ENCODE assay signal across 19 cellular contexts in the genomic region with DNA sequence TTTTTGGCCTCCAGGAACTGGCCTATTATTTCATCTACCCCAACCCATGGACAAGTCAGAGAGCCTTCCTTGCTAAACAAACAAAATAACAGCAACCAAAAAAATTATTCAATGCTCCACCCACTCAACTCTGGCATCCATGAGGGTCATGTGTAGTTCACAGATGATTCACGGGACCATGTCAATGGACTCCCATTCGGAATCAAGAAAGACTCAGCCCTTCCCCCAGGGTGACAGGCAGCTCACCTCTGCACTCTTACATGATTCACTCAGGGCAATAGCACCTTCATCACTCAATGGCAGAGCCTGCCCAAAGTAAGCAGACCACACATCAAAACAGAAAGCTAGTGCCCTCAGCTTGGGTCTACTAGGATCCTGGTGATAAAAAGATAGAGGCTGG. TPM values are rescaled to one million over a fixed set of nuclear protein-coding genes. Genes with fewer than 3 reads are reported as not detected.
A peak's percentile ranks its signal among the peaks of the same experiment; 100 is the strongest.
DNase-seq lines count a peak whose midpoint lies in the region; ATAC-seq and TF ChIP-seq lines count a peak whose summit lies in the region.
"Had no signal": no experiment of that assay in that cellular context is flagged by ENCODE, and none has a peak within 500 bp of the region (broad histone marks: within the 10 kb centered on the region; RNA-seq: fewer than 3 reads in every experiment).

No MANE protein-coding gene starts in this region.

- H3K27me3 ChIP-seq in esophagus squamous epithelium (no peaks in the 10 kb centered on the region), skeletal muscle satellite cell (ENCODE audit: control insufficient read depth, insufficient read depth, low read length) (no peaks in the 10 kb centered on the region)
- H3K27me3 ChIP-seq: BE2C, neutrophil, spleen had no signal

- peak overlapping the region; percentile 58 for H3K4me2 ChIP-seq in skeletal muscle satellite cell (ENCODE audit: low read length)

- peak; percentile 17 for ATAC-seq in SK-N-SH treated with all-trans-retinoic acid at 6 μM for 48 hours
- ATAC-seq in HG03571 (IDR thresholded peaks at IDR 0.05; ENCODE audit: unreplicated experiment): no peak
- ATAC-seq: T-cell had no signal

- H3K9me3 Mint-ChIP-seq in progenitor cell of endocrine pancreas (ENCODE audit: low read depth): no peaks in the 10 kb centered on the region
- H3K9me3 Mint-ChIP-seq: T-cell had no signal

- H3K4me3 ChIP-seq in esophagus squamous epithelium: no peak overlapping the region
- H3K4me3 ChIP-seq in skeletal muscle satellite cell (ENCODE audit: low read length): peak overlapping the region; percentile 9
- H3K4me3 ChIP-seq: spleen had no signal

- H3K9me3 ChIP-seq in esophagus squamous epithelium (no peaks in the 10 kb centered on the region), skeletal muscle satellite cell (replicated peaks; ENCODE audit: low read length) (no peaks in the 10 kb centered on the region)
- H3K9me3 ChIP-seq: BE2C, neutrophil, spleen had no signal

- H3K27me3 Mint-ChIP-seq in progenitor cell of endocrine pancreas: no peaks in the 10 kb centered on the region

- peaks cover 7% of the 10 kb centered on the region for H3K4me1 Mint-ChIP-seq in progenitor cell of endocrine pancreas (ENCODE audit: low read depth)
- H3K4me1 Mint-ChIP-seq: activated naive CD8-positive, alpha-beta T cell treated with anti-CD3 and anti-CD28 coated beads, Interleukin-2, amount 10 ng/mL, durations not matched to agents 7 days and 5 days; T-cell had no signal

- peak; percentile 67 for DNase-seq in HPDE6-E6E7 (ENCODE audit: extremely low spot score)
- no peak for DNase-seq in esophagus squamous epithelium (lab: John Stamatoyannopoulos, UW)
- no peak for DNase-seq in ureter (ENCODE audit: low spot score)
- no peak for DNase-seq in stimulated activated CD4-positive, alpha-beta T cell treated with anti-CD3 and anti-CD28 coated beads, Interleukin-15, amount 100 ng/mL, for 24 hours
- no peak for DNase-seq in progenitor cell of endocrine pancreas (ENCODE audit: low spot score, unreplicated experiment)
- DNase-seq: activated CD4-positive, CD25-positive, alpha-beta regulatory T cell treated with anti-CD3 and anti-CD28 coated beads, Interleukin-2, amount 50 U/mL, for 72 hours; activated naive CD8-positive, alpha-beta T cell treated with anti-CD3 and anti-CD28 coated beads, Interleukin-2, amount 10 ng/mL, durations not matched to agents 7 days and 5 days; BE2C; DMS79; KG1; NCI-H1436; spleen; T-cell had no signal

- 21 to 40% methylated on average over 2 of the region's 2 CpGs for WGBS in esophagus squamous epithelium, 2 donors

- H3K27ac ChIP-seq in esophagus squamous epithelium: peak overlapping the region; percentile 36 to 90 (median 84)
- H3K27ac ChIP-seq: neutrophil, spleen had no signal

- H3K36me3 Mint-ChIP-seq in progenitor cell of endocrine pancreas (ENCODE audit: insufficient read depth): no peaks in the 10 kb centered on the region
- H3K36me3 Mint-ChIP-seq: activated naive CD8-positive, alpha-beta T cell treated with anti-CD3 and anti-CD28 coated beads, Interleukin-2, amount 10 ng/mL, durations not matched to agents 7 days and 5 days; T-cell had no signal

- H3K9ac ChIP-seq in skeletal muscle satellite cell (ENCODE audit: low read depth, low read length): peak overlapping the region; percentile 3

- TF ChIP-seq CTCF in esophagus squamous epithelium (IDR thresholded peaks at IDR 0.05): no peak
- no peak for TF ChIP-seq CTCF in progenitor cell of endocrine pancreas (IDR thresholded peaks at IDR 0.05; ENCODE audit: unreplicated experiment)

- TF ChIP-seq POLR2A in esophagus squamous epithelium (IDR thresholded peaks at IDR 0.05): no peak

- H3K36me3 ChIP-seq in esophagus squamous epithelium: no peaks in the 10 kb centered on the region
- no peaks in the 10 kb centered on the region for H3K36me3 ChIP-seq in skeletal muscle satellite cell (ENCODE audit: insufficient read depth, low read length)
- H3K36me3 ChIP-seq: BE2C, neutrophil, spleen had no signal

- no peak overlapping the region for H3K4me3 Mint-ChIP-seq in progenitor cell of endocrine pancreas (ENCODE audit: low read depth)
- H3K4me3 Mint-ChIP-seq: activated naive CD8-positive, alpha-beta T cell treated with anti-CD3 and anti-CD28 coated beads, Interleukin-2, amount 10 ng/mL, durations not matched to agents 7 days and 5 days; T-cell had no signal

- H3K27ac Mint-ChIP-seq in progenitor cell of endocrine pancreas: no peak overlapping the region
- H3K27ac Mint-ChIP-seq: activated naive CD8-positive, alpha-beta T cell treated with anti-CD3 and anti-CD28 coated beads, Interleukin-2, amount 10 ng/mL, durations not matched to agents 7 days and 5 days; T-cell had no signal

- intact Hi-C loops in esophagus squamous epithelium (cut with DNase I): no loop called here

- H3K4me1 ChIP-seq in esophagus squamous epithelium (peaks cover 0 to 57% (median 7%) of the 10 kb centered on the region in 3 donors), skeletal muscle satellite cell (ENCODE audit: control insufficient read depth, insufficient read depth, low read length) (peaks cover 33% of the 10 kb centered on the region)

TF ChIP-seq in SK-N-SH treated with all-trans-retinoic acid at 6 μM for 48 hours, 23 proteins besides CTCF, POLR2A, EP300 and RAD21:
- TF ChIP-seq OSR1 (CRISPR knock-in tag; IDR thresholded peaks at IDR 0.05): no peak
- no peak for TF ChIP-seq ARNTL (CRISPR knock-in tag; IDR thresholded peaks at IDR 0.05; ENCODE audit: borderline replicate concordance, low read depth)
- TF ChIP-seq, protein P1, sequence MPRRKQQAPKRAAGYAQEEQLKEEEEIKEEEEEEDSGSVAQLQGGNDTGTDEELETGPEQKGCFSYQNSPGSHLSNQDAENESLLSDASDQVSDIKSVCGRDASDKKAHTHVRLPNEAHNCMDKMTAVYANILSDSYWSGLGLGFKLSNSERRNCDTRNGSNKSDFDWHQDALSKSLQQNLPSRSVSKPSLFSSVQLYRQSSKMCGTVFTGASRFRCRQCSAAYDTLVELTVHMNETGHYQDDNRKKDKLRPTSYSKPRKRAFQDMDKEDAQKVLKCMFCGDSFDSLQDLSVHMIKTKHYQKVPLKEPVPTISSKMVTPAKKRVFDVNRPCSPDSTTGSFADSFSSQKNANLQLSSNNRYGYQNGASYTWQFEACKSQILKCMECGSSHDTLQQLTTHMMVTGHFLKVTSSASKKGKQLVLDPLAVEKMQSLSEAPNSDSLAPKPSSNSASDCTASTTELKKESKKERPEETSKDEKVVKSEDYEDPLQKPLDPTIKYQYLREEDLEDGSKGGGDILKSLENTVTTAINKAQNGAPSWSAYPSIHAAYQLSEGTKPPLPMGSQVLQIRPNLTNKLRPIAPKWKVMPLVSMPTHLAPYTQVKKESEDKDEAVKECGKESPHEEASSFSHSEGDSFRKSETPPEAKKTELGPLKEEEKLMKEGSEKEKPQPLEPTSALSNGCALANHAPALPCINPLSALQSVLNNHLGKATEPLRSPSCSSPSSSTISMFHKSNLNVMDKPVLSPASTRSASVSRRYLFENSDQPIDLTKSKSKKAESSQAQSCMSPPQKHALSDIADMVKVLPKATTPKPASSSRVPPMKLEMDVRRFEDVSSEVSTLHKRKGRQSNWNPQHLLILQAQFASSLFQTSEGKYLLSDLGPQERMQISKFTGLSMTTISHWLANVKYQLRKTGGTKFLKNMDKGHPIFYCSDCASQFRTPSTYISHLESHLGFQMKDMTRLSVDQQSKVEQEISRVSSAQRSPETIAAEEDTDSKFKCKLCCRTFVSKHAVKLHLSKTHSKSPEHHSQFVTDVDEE (CRISPR knock-in tag; IDR thresholded peaks at IDR 0.05): no peak
- TF ChIP-seq ZNF70 (CRISPR knock-in tag; IDR thresholded peaks at IDR 0.05): no peak
- no peak for TF ChIP-seq ZFP3 (CRISPR knock-in tag; IDR thresholded peaks at IDR 0.05)

RNA-seq across cellular contexts. Expression of a gene that starts 14.3 kb away (rescaled TPM):
- 100 to 1,000 TPM; 255 to 453 (median 376) TPM for total RNA-seq in esophagus squamous epithelium
- total RNA-seq in skeletal muscle satellite cell (2012; rRNA removed): not detected in 2 replicates
- total RNA-seq in ureter: not detected
- not detected in 2 replicates for total RNA-seq in progenitor cell of endocrine pancreas
- total RNA-seq: activated naive CD8-positive, alpha-beta T cell treated with anti-CD3 and anti-CD28 coated beads, Interleukin-2, amount 10 ng/mL, durations not matched to agents 7 days and 5 days; fibroblast of lung; H4; spleen had no signal

Comparison
In these comparisons a context has a peak if more than half of its experiments do, and no peak if none do; other contexts are left out.
1. RNA of a gene that starts 14.3 kb away (total RNA-seq): 255 to 453 TPM in esophagus squamous epithelium; not detected in ureter (single experiment) and not detected in progenitor cell of endocrine pancreas; every median in the first group is over 100 times any median in the second.